Comparison of ENCODE assay signal across 9 cellular contexts in genomic region chr10:79250259-79250658, GRCh38.
DNase-seq lines count a peak whose midpoint lies in the region; ATAC-seq and TF ChIP-seq lines count a peak whose summit lies in the region.
"Had no signal": no experiment of that assay in that cellular context is flagged by ENCODE, and none has a peak within 500 bp of the region (broad histone marks: within the 10 kb centered on the region; RNA-seq: fewer than 3 reads in every experiment).

No MANE protein-coding gene starts in this region.

- H2BK120ac ChIP-seq in H9 (ENCODE audit: low read depth, low read length, poor library complexity, severe bottlenecking) = no peak overlapping the region

- H3K9ac ChIP-seq in H9 (ENCODE audit: extremely low read depth, insufficient read length, low read length) = no peak overlapping the region

- no peak overlapping the region for H3K56ac ChIP-seq in H9 (ENCODE audit: insufficient read length, low read depth, low read length)

- no peaks in the 10 kb centered on the region for H3K79me2 ChIP-seq in H9 (ENCODE audit: insufficient read depth, low read length)

- H3K27me3 Mint-ChIP-seq in naive B cell (no peaks in the 10 kb centered on the region), H9 (ENCODE audit: low read depth) (peaks cover 19% of the 10 kb centered on the region)

- H3K36me3 Mint-ChIP-seq in naive B cell (no peaks in the 10 kb centered on the region), H9 (ENCODE audit: insufficient read depth in 1 of 3, low read depth in 3 of 3) (no peaks in the 10 kb centered on the region; a peak in 1 of 7 replicates)

- no peak overlapping the region for H2BK20ac ChIP-seq in H9 (ENCODE audit: low read depth, low read length, poor library complexity, severe bottlenecking)

- H3K23ac ChIP-seq in H9 (ENCODE audit: insufficient read length, low read depth, low read length) = no peak overlapping the region

- H3K4me2 ChIP-seq in H9 (ENCODE audit: insufficient read depth, insufficient read length, low read length) = no peak overlapping the region

- peak; percentile 31 for ATAC-seq in HG02759 (IDR thresholded peaks at IDR 0.05; ENCODE audit: unreplicated experiment)
- ATAC-seq in naive B cell (ENCODE audit: low read depth in 2 of 2) = peak; percentile 66 to 68

- TF ChIP-seq CTCF in H9 (conservative IDR thresholded peaks at IDR 0.05) = no peak

- no peak overlapping the region for H2BK12ac ChIP-seq in H9 (ENCODE audit: insufficient read length, low read depth, low read length)

- H3K9me3 ChIP-seq in H9 (ENCODE audit: control insufficient read depth, low read depth, low read length) = no peaks in the 10 kb centered on the region

- DNase-seq in SKM-1 treated with dmso at 0.1 percent for 144 hours (lab: John Stamatoyannopoulos, UW; ENCODE audit: unreplicated experiment) = peak; percentile 65
- peak; percentile 79 for DNase-seq in naive B cell
- no peak for DNase-seq in NCI-H2227 (lab: John Stamatoyannopoulos, UW; ENCODE audit: unreplicated experiment)
- no peak for DNase-seq in H9
- DNase-seq in OCI-M1 (lab: John Stamatoyannopoulos, UW) = no peak
- DNase-seq in H4 (ENCODE audit: low spot score) = no peak
- DNase-seq: stimulated activated CD4-positive, alpha-beta T cell treated with anti-CD3 and anti-CD28 coated beads, Interleukin-12 subunit alpha, Interleukin-12 subunit beta, amount 100 ng/mL, for 4 hours had no signal

- WGBS in H9 (ENCODE audit: extremely low coverage, insufficient read length, low lambda C conversion rate) = no CpG with 5 or more reads among the region's 5 CpGs

- H2BK5ac ChIP-seq in H9 (ENCODE audit: insufficient read length, low read length) = no peak overlapping the region

- H3K4ac ChIP-seq in H9 (ENCODE audit: low read depth, low read length) = no peak overlapping the region

- no peak overlapping the region for H3K18ac ChIP-seq in H9 (ENCODE audit: insufficient read length, low read depth, low read length)

- peak; percentile 30 for TF ChIP-seq POLR2A in GM15510 (IDR thresholded peaks at IDR 0.05; ENCODE audit: borderline replicate concordance, extremely low read depth, insufficient read length)

- no peak overlapping the region for H2AFZ ChIP-seq in H9 (ENCODE audit: low read length)

- H4K20me1 ChIP-seq in H9 (ENCODE audit: control insufficient read depth, insufficient read depth, insufficient read length) = peaks cover 3% of the 10 kb centered on the region

- H3K4me1 Mint-ChIP-seq in naive B cell (peaks cover 79 to 98% (median 96%) of the 10 kb centered on the region in 3 donors), H9 (peaks cover 10 to 17% of the 10 kb centered on the region in 2 experiments)

- H3K79me1 ChIP-seq in H9 (ENCODE audit: insufficient read depth, low read depth, low read length, poor library complexity, severe bottlenecking) = no peaks in the 10 kb centered on the region

- no peak overlapping the region for H4K8ac ChIP-seq in H9 (replicated peaks; ENCODE audit: insufficient read length, low read depth, low read length)

- no peak overlapping the region for H2BK15ac ChIP-seq in H9 (ENCODE audit: low read depth, low read length)

- H3K27ac ChIP-seq in H9 (ENCODE audit: insufficient read length, low read depth, low read length) = no peak overlapping the region

- H3K9me3 Mint-ChIP-seq in naive B cell (no peaks in the 10 kb centered on the region), H9 (no peaks in the 10 kb centered on the region)

- H2AK5ac ChIP-seq in H9 (ENCODE audit: insufficient read length, low read length) = no peak overlapping the region

- H3T11ph ChIP-seq in H9 (ENCODE audit: low read length) = no peak overlapping the region

- H3K4me1 ChIP-seq in H9 (ENCODE audit: insufficient read depth, low read length) = no peaks in the 10 kb centered on the region

- H3K14ac ChIP-seq in H9 (ENCODE audit: insufficient read depth, low read length) = no peak overlapping the region; the same call in 1 of the 2 replicates

- H3K27me3 ChIP-seq in H9 (ENCODE audit: insufficient read depth, low read length) = no peaks in the 10 kb centered on the region; the same call in 1 of the 2 replicates

- peak overlapping the region; percentile 94 to 100 (median 98) for H3K27ac Mint-ChIP-seq in naive B cell
- no peak overlapping the region; a peak in 1 of 7 replicates for H3K27ac Mint-ChIP-seq in H9

- no peak overlapping the region for H4K91ac ChIP-seq in H9 (ENCODE audit: insufficient read length, low read depth, low read length)

- no peak overlapping the region for H4K5ac ChIP-seq in H9 (ENCODE audit: insufficient read length, low read depth, low read length)

- H3K4me3 Mint-ChIP-seq in naive B cell = peak overlapping the region; percentile 64 to 92 (median 78)
- no peak overlapping the region for H3K4me3 Mint-ChIP-seq in H9

- H3K23me2 ChIP-seq in H9 (ENCODE audit: insufficient read length, low read depth, low read length, poor library complexity, severe bottlenecking) = no peaks in the 10 kb centered on the region

Comparison
In these comparisons a context has a peak if more than half of its experiments do, and no peak if none do; other contexts are left out.
1. DNase-seq: peak in SKM-1 treated with dmso at 0.1 percent for 144 hours (single experiment) and naive B cell (single experiment); none in NCI-H2227 (single experiment), H9 (single experiment), OCI-M1 (single experiment) and H4 (single experiment).
2. H3K27ac Mint-ChIP-seq: peak in naive B cell (6 of 6); none in H9 (0 of 3).
3. H3K4me3 Mint-ChIP-seq: peak in naive B cell (8 of 8); none in H9 (0 of 2).